1 cellular context compared by ENCODE assay signal in the genomic region with DNA sequence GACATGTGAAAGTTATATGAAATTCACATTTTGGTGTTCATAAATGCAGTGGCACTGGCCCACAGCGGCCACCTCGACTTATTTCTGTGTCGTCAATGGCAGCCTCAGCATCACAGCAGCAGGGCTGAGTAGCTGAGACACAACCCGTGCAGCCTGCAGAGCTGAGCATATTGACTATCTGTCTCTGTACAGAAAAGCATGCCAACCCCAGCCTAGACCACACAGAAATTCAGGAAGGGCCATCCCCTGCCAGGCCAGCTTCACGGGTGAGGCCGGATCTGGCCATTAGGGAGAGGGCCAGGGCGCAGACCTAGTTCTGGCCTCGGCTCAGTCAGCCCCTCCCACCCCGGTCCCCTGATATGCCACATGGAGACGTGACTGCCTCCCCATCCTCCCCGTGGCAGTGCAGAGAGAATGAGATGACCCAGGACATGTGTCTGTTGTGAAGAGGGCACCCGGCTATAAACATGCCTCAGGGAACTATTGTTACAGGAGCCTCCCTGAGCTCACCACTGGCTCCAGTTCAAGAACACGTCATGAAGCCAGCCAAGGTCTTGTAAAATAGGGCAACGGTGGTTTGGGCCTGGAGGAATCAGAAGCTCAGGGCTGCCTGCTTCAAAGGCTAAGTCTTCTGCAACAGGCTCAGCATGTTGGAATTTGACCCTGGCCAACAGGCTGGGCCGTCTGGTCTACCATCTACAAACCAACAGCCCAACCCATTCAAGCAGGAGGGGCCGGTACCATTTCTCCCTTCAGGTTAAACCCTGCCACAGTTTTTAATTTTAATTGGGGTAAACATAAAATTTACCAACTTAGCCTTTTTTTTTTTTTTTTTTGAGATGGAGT.
TF ChIP-seq lines count a peak whose summit lies in the region.

No MANE protein-coding gene starts in this region.

TF ChIP-seq in K562, 482 proteins besides CTCF, POLR2A, EP300 and RAD21 (continued from another document):
- TF ChIP-seq ZNF316 (IDR thresholded peaks at IDR 0.05): no peak
- no peak for TF ChIP-seq PML (IDR thresholded peaks at IDR 0.05; ENCODE audit: low read length)
- no peak for TF ChIP-seq MEF2A (IDR thresholded peaks at IDR 0.05; ENCODE audit: control insufficient read depth, low read depth, low read length)
- no peak for TF ChIP-seq ZC3H8 (IDR thresholded peaks at IDR 0.05)
- TF ChIP-seq ZNF79 (CRISPR knock-in tag; IDR thresholded peaks at IDR 0.05; ENCODE audit: low read depth): no peak
- TF ChIP-seq ZBTB40 (IDR thresholded peaks at IDR 0.05): no peak
- no peak for TF ChIP-seq ZBTB40 (CRISPR knock-in tag; IDR thresholded peaks at IDR 0.05)
- no peak for TF ChIP-seq ZNF146 (CRISPR knock-in tag; IDR thresholded peaks at IDR 0.05; ENCODE audit: unreplicated experiment)
- no peak for TF ChIP-seq ZNF311 (CRISPR knock-in tag; IDR thresholded peaks at IDR 0.05)
- TF ChIP-seq ZSCAN32 (CRISPR knock-in tag; IDR thresholded peaks at IDR 0.05): no peak
- TF ChIP-seq TEAD2 (tag; IDR thresholded peaks at IDR 0.05): no peak
- TF ChIP-seq, protein P1, sequence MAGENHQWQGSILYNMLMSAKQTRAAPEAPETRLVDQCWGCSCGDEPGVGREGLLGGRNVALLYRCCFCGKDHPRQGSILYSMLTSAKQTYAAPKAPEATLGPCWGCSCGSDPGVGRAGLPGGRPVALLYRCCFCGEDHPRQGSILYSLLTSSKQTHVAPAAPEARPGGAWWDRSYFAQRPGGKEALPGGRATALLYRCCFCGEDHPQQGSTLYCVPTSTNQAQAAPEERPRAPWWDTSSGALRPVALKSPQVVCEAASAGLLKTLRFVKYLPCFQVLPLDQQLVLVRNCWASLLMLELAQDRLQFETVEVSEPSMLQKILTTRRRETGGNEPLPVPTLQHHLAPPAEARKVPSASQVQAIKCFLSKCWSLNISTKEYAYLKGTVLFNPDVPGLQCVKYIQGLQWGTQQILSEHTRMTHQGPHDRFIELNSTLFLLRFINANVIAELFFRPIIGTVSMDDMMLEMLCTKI (IDR thresholded peaks at IDR 0.05; ENCODE audit: partially characterized antibody): no peak
- TF ChIP-seq TCF7 (IDR thresholded peaks at IDR 0.05; ENCODE audit: borderline replicate concordance): no peak
- TF ChIP-seq HMG20B (CRISPR knock-in tag; IDR thresholded peaks at IDR 0.05): no peak
- no peak for TF ChIP-seq SRSF9 (IDR thresholded peaks at IDR 0.05; ENCODE audit: borderline replicate concordance, low read depth, low read length)
- TF ChIP-seq, protein P2, sequence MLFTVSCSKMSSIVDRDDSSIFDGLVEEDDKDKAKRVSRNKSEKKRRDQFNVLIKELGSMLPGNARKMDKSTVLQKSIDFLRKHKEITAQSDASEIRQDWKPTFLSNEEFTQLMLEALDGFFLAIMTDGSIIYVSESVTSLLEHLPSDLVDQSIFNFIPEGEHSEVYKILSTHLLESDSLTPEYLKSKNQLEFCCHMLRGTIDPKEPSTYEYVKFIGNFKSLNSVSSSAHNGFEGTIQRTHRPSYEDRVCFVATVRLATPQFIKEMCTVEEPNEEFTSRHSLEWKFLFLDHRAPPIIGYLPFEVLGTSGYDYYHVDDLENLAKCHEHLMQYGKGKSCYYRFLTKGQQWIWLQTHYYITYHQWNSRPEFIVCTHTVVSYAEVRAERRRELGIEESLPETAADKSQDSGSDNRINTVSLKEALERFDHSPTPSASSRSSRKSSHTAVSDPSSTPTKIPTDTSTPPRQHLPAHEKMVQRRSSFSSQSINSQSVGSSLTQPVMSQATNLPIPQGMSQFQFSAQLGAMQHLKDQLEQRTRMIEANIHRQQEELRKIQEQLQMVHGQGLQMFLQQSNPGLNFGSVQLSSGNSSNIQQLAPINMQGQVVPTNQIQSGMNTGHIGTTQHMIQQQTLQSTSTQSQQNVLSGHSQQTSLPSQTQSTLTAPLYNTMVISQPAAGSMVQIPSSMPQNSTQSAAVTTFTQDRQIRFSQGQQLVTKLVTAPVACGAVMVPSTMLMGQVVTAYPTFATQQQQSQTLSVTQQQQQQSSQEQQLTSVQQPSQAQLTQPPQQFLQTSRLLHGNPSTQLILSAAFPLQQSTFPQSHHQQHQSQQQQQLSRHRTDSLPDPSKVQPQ (CRISPR knock-in tag; IDR thresholded peaks at IDR 0.05; ENCODE audit: borderline replicate concordance): no peak
